Comparison of ENCODE assay signal across 8 cellular contexts in the genomic region with DNA sequence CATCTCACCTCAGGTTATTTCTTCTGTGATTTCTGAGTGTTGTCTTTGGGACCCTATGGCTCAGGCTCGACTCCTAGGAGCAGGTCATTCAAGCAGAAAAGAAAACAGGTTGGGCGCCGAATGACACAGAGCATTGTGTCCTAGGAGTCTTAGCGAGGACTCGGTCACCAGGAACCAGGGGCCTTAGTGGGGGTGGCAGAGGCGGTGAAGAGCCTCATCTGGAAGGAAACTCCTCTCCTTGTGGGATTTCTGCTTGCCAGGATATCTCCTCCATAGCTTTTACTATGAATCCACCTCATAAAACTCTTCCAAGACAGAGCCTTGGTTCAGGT. TPM values are rescaled to one million over a fixed set of nuclear protein-coding genes. Genes with fewer than 3 reads are reported as not detected.
A peak's percentile ranks its signal among the peaks of the same experiment; 100 is the strongest.
DNase-seq lines count a peak whose midpoint lies in the region; ATAC-seq and TF ChIP-seq lines count a peak whose summit lies in the region.

No MANE protein-coding gene starts in this region.

- intact Hi-C loops in CD8-positive, alpha-beta T cell (cut with DNase I, micrococcal nuclease): loop anchor here in 1 of 2 experiments (5.0 kb wide), 1 partner anchor 46 kb away; a partner anchor contains a TSS

- H3K4me3 ChIP-seq in CD8-positive, alpha-beta T cell (ENCODE audit: low read depth, low read length): peak overlapping the region; percentile 53
- no peak overlapping the region for H3K4me3 ChIP-seq in OCI-LY1 (ENCODE audit: low read depth, low read length, poor library complexity, severe bottlenecking)
- peak overlapping the region; percentile 62 to 91 for H3K4me3 ChIP-seq in neuronal stem cell (ENCODE audit: low read length in 2 of 2)

- H4K20me1 ChIP-seq in OCI-LY1 (ENCODE audit: insufficient read depth, low read length): no peaks in the 10 kb centered on the region

- H3K4ac ChIP-seq in neuronal stem cell (ENCODE audit: low read length): no peak overlapping the region

- H3F3A ChIP-seq in OCI-LY1 (ENCODE audit: insufficient read depth, low read length): no peaks in the 10 kb centered on the region

- no peak overlapping the region for H3K27ac ChIP-seq in CD8-positive, alpha-beta T cell (ENCODE audit: low read depth, low read length)
- H3K27ac ChIP-seq in OCI-LY1 (ENCODE audit: low read depth, low read length, poor library complexity, severe bottlenecking) (no peak overlapping the region), neuronal stem cell (replicated peaks; ENCODE audit: low read length) (no peak overlapping the region)

- no peaks in the 10 kb centered on the region for H3K9me2 ChIP-seq in OCI-LY1 (ENCODE audit: low read depth, low read length)

- no peak overlapping the region for H2BK15ac ChIP-seq in neuronal stem cell (ENCODE audit: low read length)

- H2BK120ac ChIP-seq in neuronal stem cell (ENCODE audit: low read depth, low read length): no peak overlapping the region

- H4K91ac ChIP-seq in neuronal stem cell (ENCODE audit: low read depth, low read length, poor library complexity): no peak overlapping the region

- H3K4me2 ChIP-seq in OCI-LY1 (ENCODE audit: low read length) (0 out of 2 replicates have a peak overlapping the region, but pooled peaks have one; percentile 56), neuronal stem cell (ENCODE audit: insufficient read depth, low read length, poor library complexity, severe bottlenecking) (peak overlapping the region; percentile 78)

- H3K4me3 Mint-ChIP-seq in CD8-positive, alpha-beta T cell: peak overlapping the region; percentile 80
- peak overlapping the region; percentile 89 for H3K4me3 Mint-ChIP-seq in endothelial cell (ENCODE audit: unreplicated experiment)

- no peaks in the 10 kb centered on the region for H3K9me3 ChIP-seq in CD8-positive, alpha-beta T cell (ENCODE audit: low read length)
- H3K9me3 ChIP-seq in OCI-LY1 (ENCODE audit: low read length) (no peaks in the 10 kb centered on the region), neuronal stem cell (replicated peaks in 1 of 2; ENCODE audit: control insufficient read depth in 2 of 2, insufficient read depth in 1 of 2, low read depth in 1 of 2, low read length in 2 of 2) (no peaks in the 10 kb centered on the region)

- ATAC-seq in CD8-positive, alpha-beta T cell: no peak
- ATAC-seq in HG03565 (IDR thresholded peaks at IDR 0.05; ENCODE audit: unreplicated experiment): no peak

- H3K14ac ChIP-seq in neuronal stem cell (ENCODE audit: low read length): no peak overlapping the region

- H3K4me1 ChIP-seq in CD8-positive, alpha-beta T cell (ENCODE audit: insufficient read depth, low read length): peaks cover 5% of the 10 kb centered on the region
- no peaks in the 10 kb centered on the region for H3K4me1 ChIP-seq in OCI-LY1 (ENCODE audit: insufficient read depth, low read length, severe bottlenecking)
- H3K4me1 ChIP-seq in neuronal stem cell (ENCODE audit: control insufficient read depth in 2 of 2, insufficient read depth in 1 of 2, low read depth in 1 of 2, low read length in 2 of 2): peaks cover 0 to 7% of the 10 kb centered on the region in 2 donors

- POLR2A ChIA-PET in CD8-positive, alpha-beta T cell (lab: Charles Lee): interaction anchor here (0.9 to 1.7 kb wide), 2 partner anchors 18 to 47 kb away, joined by 4 read pairs; no protein-coding TSS in a partner anchor

- no peak overlapping the region for H2AK5ac ChIP-seq in neuronal stem cell (ENCODE audit: low read depth, low read length)

- H3K27me3 ChIP-seq in CD8-positive, alpha-beta T cell (ENCODE audit: insufficient read depth, low read length): no peaks in the 10 kb centered on the region
- H3K27me3 ChIP-seq in OCI-LY1 (ENCODE audit: insufficient read depth, low read length): no peaks in the 10 kb centered on the region
- H3K27me3 ChIP-seq in neuronal stem cell (ENCODE audit: control insufficient read depth in 3 of 3, insufficient read depth in 3 of 3, low read depth in 1 of 3, low read length in 3 of 3): peaks cover 0 to 28% (median 5%) of the 10 kb centered on the region in 3 experiments

- CTCF ChIA-PET in CD8-positive, alpha-beta T cell (lab: Charles Lee): interaction anchor here (1.4 to 4.1 kb wide), 3 partner anchors 46 to 171 kb away, joined by 4 to 19 read pairs (median 5); no protein-coding TSS in a partner anchor

- H3K79me2 ChIP-seq in OCI-LY1 (ENCODE audit: insufficient read depth, low read length): no peaks in the 10 kb centered on the region

- H3K23ac ChIP-seq in neuronal stem cell (ENCODE audit: low read depth, low read length, poor library complexity): no peak overlapping the region

- WGBS in neuronal stem cell (ENCODE audit: extremely low coverage in 2 of 2, insufficient read length in 2 of 2, insufficient replicate concordance in 1 of 2), 2 donors: no CpG with 5 or more reads among the region's 6 CpGs

- H3K9me3 Mint-ChIP-seq in CD8-positive, alpha-beta T cell: no peaks in the 10 kb centered on the region
- H3K9me3 Mint-ChIP-seq in endothelial cell (ENCODE audit: unreplicated experiment): no peaks in the 10 kb centered on the region

- no peak for DNase-seq in CD8-positive, alpha-beta T cell
- no peak for DNase-seq in endothelial cell (ENCODE audit: low spot score)
- no peak for DNase-seq in neuronal stem cell (ENCODE audit: low spot score)
- DNase-seq in NCI-H1930 (lab: John Stamatoyannopoulos, UW): no peak
- DNase-seq in effector CD8-positive, alpha-beta T cell (lab: John Stamatoyannopoulos, UW): no peak
- no peak for DNase-seq in epidermal melanocyte (ENCODE audit: insufficient read length, low spot score)

- H3K9ac ChIP-seq in OCI-LY1 (ENCODE audit: low read length): no peak overlapping the region
- H3K9ac ChIP-seq in neuronal stem cell (ENCODE audit: low read depth, low read length, poor library complexity): peak overlapping the region; percentile 87

- no peak overlapping the region for H2BK12ac ChIP-seq in neuronal stem cell (ENCODE audit: low read length)

- no peaks in the 10 kb centered on the region for H3K36me3 Mint-ChIP-seq in CD8-positive, alpha-beta T cell
- H3K36me3 Mint-ChIP-seq in endothelial cell (ENCODE audit: low read depth, unreplicated experiment): no peaks in the 10 kb centered on the region

- no peaks in the 10 kb centered on the region for H3K79me1 ChIP-seq in neuronal stem cell (ENCODE audit: low read depth, low read length)

- H3K4me1 Mint-ChIP-seq in CD8-positive, alpha-beta T cell (ENCODE audit: low read depth): peaks cover 7% of the 10 kb centered on the region
- H3K4me1 Mint-ChIP-seq in endothelial cell (ENCODE audit: unreplicated experiment): peaks cover 3% of the 10 kb centered on the region

- H3K18ac ChIP-seq in neuronal stem cell (ENCODE audit: low read length): no peak overlapping the region

- H3K36me3 ChIP-seq in CD8-positive, alpha-beta T cell (ENCODE audit: insufficient read depth, low read length): no peaks in the 10 kb centered on the region
- H3K36me3 ChIP-seq in OCI-LY1 (ENCODE audit: insufficient read depth, low read length) (no peaks in the 10 kb centered on the region), neuronal stem cell (replicated peaks in 1 of 2; ENCODE audit: control insufficient read depth in 2 of 2, insufficient read depth in 2 of 2, low read length in 2 of 2) (no peaks in the 10 kb centered on the region)

- H3K27ac Mint-ChIP-seq in CD8-positive, alpha-beta T cell: no peak overlapping the region
- H3K27ac Mint-ChIP-seq in endothelial cell (ENCODE audit: unreplicated experiment): no peak overlapping the region

- no peak for TF ChIP-seq CTCF in CD8-positive, alpha-beta T cell (IDR thresholded peaks at IDR 0.05)
- TF ChIP-seq CTCF in OCI-LY1 (IDR thresholded peaks at IDR 0.05; ENCODE audit: low read length) (no peak), endothelial cell (IDR thresholded peaks at IDR 0.05; ENCODE audit: unreplicated experiment) (no peak)

- H4K8ac ChIP-seq in neuronal stem cell (ENCODE audit: low read depth, low read length): no peak overlapping the region

- H2AFZ ChIP-seq in OCI-LY1 (ENCODE audit: low read length) (no peak overlapping the region), neuronal stem cell (ENCODE audit: low read length) (peak overlapping the region; percentile 99)

- H2BK5ac ChIP-seq in neuronal stem cell (ENCODE audit: low read length): no peak overlapping the region

- H3K27me3 Mint-ChIP-seq in CD8-positive, alpha-beta T cell (ENCODE audit: low read depth): peaks cover 22% of the 10 kb centered on the region
- no peaks in the 10 kb centered on the region for H3K27me3 Mint-ChIP-seq in endothelial cell (ENCODE audit: unreplicated experiment)

RNA-seq across cellular contexts. Expression of a gene that starts 0.6 kb away (rescaled TPM):
- under 1 TPM; 0.28 to 0.54 TPM for total RNA-seq in CD8-positive, alpha-beta T cell
- total RNA-seq in endothelial cell (ENCODE audit: unreplicated experiment): 9.5 TPM
- polyA plus RNA-seq in neuronal stem cell (2013, experiment 1 of 2): 7.7 TPM
- polyA plus RNA-seq in neuronal stem cell (2013, experiment 2 of 2): 8.2 TPM

RNA-seq across cellular contexts. Expression of a gene that starts 45.2 kb away (rescaled TPM):
- 1 to 10 TPM; 4.5 to 4.8 TPM for total RNA-seq in CD8-positive, alpha-beta T cell
- 0.08 TPM for total RNA-seq in endothelial cell (ENCODE audit: unreplicated experiment)
- 0.14 TPM for polyA plus RNA-seq in neuronal stem cell (2013, experiment 1 of 2)
- 0.26 TPM for polyA plus RNA-seq in neuronal stem cell (2013, experiment 2 of 2)
